24 cellular contexts compared by ENCODE assay signal in the genomic region with DNA sequence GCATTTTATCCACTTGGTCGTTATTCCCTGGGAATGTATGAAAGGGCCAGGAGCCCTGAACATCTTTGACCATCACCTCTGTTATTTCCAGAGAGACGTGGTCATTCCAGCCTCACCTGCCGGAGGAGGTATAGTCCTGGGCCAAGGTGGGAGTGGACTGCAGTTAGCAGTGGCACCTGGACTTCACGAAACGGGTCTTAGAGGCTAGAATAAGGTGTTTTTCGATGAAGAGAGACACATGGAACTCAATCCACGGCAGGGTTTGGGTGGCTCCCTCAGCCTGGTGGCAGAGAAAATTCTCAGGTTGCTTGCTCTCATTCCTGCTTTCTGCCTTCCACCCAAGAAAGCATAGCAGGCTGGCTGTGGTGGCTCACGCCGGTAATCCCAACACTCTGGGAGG. TPM values are rescaled to one million over a fixed set of nuclear protein-coding genes. Genes with fewer than 3 reads are reported as not detected.
DNase-seq lines count a peak whose midpoint lies in the region; ATAC-seq and TF ChIP-seq lines count a peak whose summit lies in the region.
"Had no signal": no experiment of that assay in that cellular context is flagged by ENCODE, and none has a peak within 500 bp of the region (broad histone marks: within the 10 kb centered on the region; RNA-seq: fewer than 3 reads in every experiment).

No MANE protein-coding gene starts in this region.

- 95 to 96% methylated on average over 6 to 9 of the region's 9 CpGs for WGBS in endodermal cell (ENCODE audit: insufficient coverage in 1 of 2, insufficient read length in 1 of 2), 2 experiments

- H3K36me3 ChIP-seq in endodermal cell (ENCODE audit: control insufficient read depth, insufficient read depth, low read length) (no peaks in the 10 kb centered on the region), vagina (no peaks in the 10 kb centered on the region), GM23338 (ENCODE audit: insufficient read depth) (no peaks in the 10 kb centered on the region)
- H3K36me3 ChIP-seq: BE2C, BLaER1 had no signal

- H3K4me3 ChIP-seq in endodermal cell (ENCODE audit: low read length) (no peak overlapping the region), vagina (no peak overlapping the region), GM23338 (no peak overlapping the region)
- H3K4me3 ChIP-seq: BLaER1, GM12878 had no signal

- H3K27me3 Mint-ChIP-seq in WTC11 (ENCODE audit: low read depth), result no peaks in the 10 kb centered on the region
- H3K27me3 Mint-ChIP-seq in endodermal cell (ENCODE audit: insufficient read depth), result peaks cover 14% of the 10 kb centered on the region
- peaks cover 2% of the 10 kb centered on the region for H3K27me3 Mint-ChIP-seq in GM23338 (ENCODE audit: insufficient read depth, low read depth, poor library complexity)

- ATAC-seq in WTC11 (no peak), GM23338 (no peak)
- ATAC-seq: GM12878 had no signal

- H3F3A ChIP-seq in GM23338 (replicated peaks; ENCODE audit: low read depth), result no peaks in the 10 kb centered on the region

- H3K9me2 ChIP-seq in GM23338 (ENCODE audit: insufficient read depth), result 0 out of 2 replicates have a peak, but pooled peaks cover 3% of the 10 kb centered on the region

- POLR2A ChIA-PET in WTC11 (lab: Charles Lee), result no interaction called here

- TF ChIP-seq POLR2A in erythroblast (IDR thresholded peaks at IDR 0.05; ENCODE audit: low read length) (no peak), vagina (IDR thresholded peaks at IDR 0.05) (no peak)

- H3K4me1 Mint-ChIP-seq in WTC11, result peaks cover 34% of the 10 kb centered on the region
- H3K4me1 Mint-ChIP-seq in endodermal cell, result no peaks in the 10 kb centered on the region
- peaks cover 30% of the 10 kb centered on the region for H3K4me1 Mint-ChIP-seq in GM23338
- H3K4me1 Mint-ChIP-seq: CD14-positive monocyte; CD4-positive, alpha-beta memory T cell; CD4-positive, CD25-positive, alpha-beta regulatory T cell; CD8-positive, alpha-beta memory T cell had no signal

- H3K9me3 Mint-ChIP-seq in WTC11, result no peaks in the 10 kb centered on the region
- no peaks in the 10 kb centered on the region for H3K9me3 Mint-ChIP-seq in endodermal cell
- no peaks in the 10 kb centered on the region for H3K9me3 Mint-ChIP-seq in GM23338
- H3K9me3 Mint-ChIP-seq: CD14-positive monocyte; CD4-positive, alpha-beta memory T cell; CD4-positive, CD25-positive, alpha-beta regulatory T cell; CD8-positive, alpha-beta memory T cell had no signal

- TF ChIP-seq CTCF in WTC11 (IDR thresholded peaks at IDR 0.05) (no peak), endodermal cell (conservative IDR thresholded peaks at IDR 0.05) (no peak), vagina (IDR thresholded peaks at IDR 0.05) (no peak), GM23338 (conservative IDR thresholded peaks at IDR 0.05; ENCODE audit: low read depth in 2 of 2) (no peak)

- H3K27ac ChIP-seq in endodermal cell (ENCODE audit: low read depth, low read length) (no peak overlapping the region), vagina (no peak overlapping the region), GM23338 (ENCODE audit: low read depth) (no peak overlapping the region)
- H3K27ac ChIP-seq: BLaER1 had no signal

- no peaks in the 10 kb centered on the region for H4K20me1 ChIP-seq in GM23338 (replicated peaks; ENCODE audit: insufficient read depth)
- H4K20me1 ChIP-seq: BLaER1 had no signal

- H3K27me3 ChIP-seq in endodermal cell (ENCODE audit: control insufficient read depth, insufficient read depth, low read length, poor library complexity, severe bottlenecking), result peaks cover 30% of the 10 kb centered on the region
- H3K27me3 ChIP-seq in vagina, result no peaks in the 10 kb centered on the region
- H3K27me3 ChIP-seq in GM23338 (ENCODE audit: insufficient read depth), result no peaks in the 10 kb centered on the region
- H3K27me3 ChIP-seq: BLaER1 had no signal

- H3K27ac Mint-ChIP-seq in WTC11, result no peak overlapping the region
- H3K27ac Mint-ChIP-seq in endodermal cell, result no peak overlapping the region
- no peak overlapping the region for H3K27ac Mint-ChIP-seq in GM23338
- H3K27ac Mint-ChIP-seq: CD14-positive monocyte; CD4-positive, CD25-positive, alpha-beta regulatory T cell; CD8-positive, alpha-beta memory T cell had no signal

- no peak overlapping the region for H2AFZ ChIP-seq in GM23338

- no peak overlapping the region for H3K4me2 ChIP-seq in GM23338
- H3K4me2 ChIP-seq: BLaER1 had no signal

- H3K9me3 ChIP-seq in endodermal cell (ENCODE audit: control insufficient read depth, low read length) (no peaks in the 10 kb centered on the region), vagina (no peaks in the 10 kb centered on the region)
- H3K9me3 ChIP-seq: BE2C, BLaER1 had no signal

- H3K4me1 ChIP-seq in endodermal cell (ENCODE audit: control insufficient read depth, insufficient read depth, low read length), result no peaks in the 10 kb centered on the region
- H3K4me1 ChIP-seq in vagina, result no peaks in the 10 kb centered on the region
- peaks cover 21% of the 10 kb centered on the region for H3K4me1 ChIP-seq in GM23338 (ENCODE audit: insufficient read depth)
- H3K4me1 ChIP-seq: BE2C had no signal

- intact Hi-C loops in vagina (cut with DNase I), result no loop called here

- CTCF ChIA-PET in WTC11 (lab: Charles Lee), result no interaction called here

- H3K4me3 Mint-ChIP-seq in WTC11 (no peak overlapping the region), endodermal cell (no peak overlapping the region), GM23338 (no peak overlapping the region)
- H3K4me3 Mint-ChIP-seq: CD14-positive monocyte; CD4-positive, alpha-beta memory T cell; CD4-positive, CD25-positive, alpha-beta regulatory T cell; CD8-positive, alpha-beta memory T cell had no signal

- no peaks in the 10 kb centered on the region for H3K79me2 ChIP-seq in GM23338 (replicated peaks; ENCODE audit: insufficient read depth)

- H3K36me3 Mint-ChIP-seq in WTC11 (no peaks in the 10 kb centered on the region), endodermal cell (ENCODE audit: low read depth) (no peaks in the 10 kb centered on the region), GM23338 (ENCODE audit: low read depth) (no peaks in the 10 kb centered on the region)
- H3K36me3 Mint-ChIP-seq: CD14-positive monocyte; CD4-positive, alpha-beta memory T cell; CD4-positive, CD25-positive, alpha-beta regulatory T cell; CD8-positive, alpha-beta memory T cell had no signal

- H3K9ac ChIP-seq in endodermal cell (ENCODE audit: extremely low read depth, low read length, poor library complexity, severe bottlenecking), result no peak overlapping the region
- H3K9ac ChIP-seq: BLaER1 had no signal

- DNase-seq in WTC11 (ENCODE audit: low spot score) (no peak), endodermal cell (peak; percentile 47), islet precursor cell (peak; percentile 37), erythroblast (lab: John Stamatoyannopoulos, UW) (no peak), vagina (ENCODE audit: extremely low spot score in 2 of 2) (no peak), GM23338 (ENCODE audit: low spot score) (no peak)
- DNase-seq: 8988T; ACHN; BE2C; C1 segment of cervical spinal cord; CD4-positive, alpha-beta memory T cell; CD4-positive, CD25-positive, alpha-beta regulatory T cell; CD8-positive, alpha-beta memory T cell; COR-L47; DMS 273 treated with DMSO at 0.1 percent for 48 hours; DMS153; DMS53; DMS79; DND-41; EL; GDM1 had no signal

TF ChIP-seq in WTC11, 78 proteins besides CTCF, POLR2A, EP300 and RAD21 (continues in another document):
- no peak for TF ChIP-seq TCF7 (CRISPR knock-in tag; IDR thresholded peaks at IDR 0.05; ENCODE audit: low read depth)
- no peak for TF ChIP-seq ZNF138 (CRISPR knock-in tag; conservative IDR thresholded peaks at IDR 0.05)

TF ChIP-seq in GM23338, 12 proteins besides CTCF, POLR2A, EP300 and RAD21 (continues in another document):
- TF ChIP-seq JUNB (IDR thresholded peaks at IDR 0.05; ENCODE audit: unreplicated experiment), result no peak
- TF ChIP-seq EZH2 (IDR thresholded peaks at IDR 0.05; ENCODE audit: low read depth, unreplicated experiment), result no peak
- TF ChIP-seq, protein P1, sequence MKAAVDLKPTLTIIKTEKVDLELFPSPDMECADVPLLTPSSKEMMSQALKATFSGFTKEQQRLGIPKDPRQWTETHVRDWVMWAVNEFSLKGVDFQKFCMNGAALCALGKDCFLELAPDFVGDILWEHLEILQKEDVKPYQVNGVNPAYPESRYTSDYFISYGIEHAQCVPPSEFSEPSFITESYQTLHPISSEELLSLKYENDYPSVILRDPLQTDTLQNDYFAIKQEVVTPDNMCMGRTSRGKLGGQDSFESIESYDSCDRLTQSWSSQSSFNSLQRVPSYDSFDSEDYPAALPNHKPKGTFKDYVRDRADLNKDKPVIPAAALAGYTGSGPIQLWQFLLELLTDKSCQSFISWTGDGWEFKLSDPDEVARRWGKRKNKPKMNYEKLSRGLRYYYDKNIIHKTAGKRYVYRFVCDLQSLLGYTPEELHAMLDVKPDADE (IDR thresholded peaks at IDR 0.05), result no peak
- TF ChIP-seq CREB1 (CRISPR knock-in tag; IDR thresholded peaks at IDR 0.05; ENCODE audit: low read depth), result no peak

RNA-seq across cellular contexts. Expression of a gene that starts 48.0 kb away (rescaled TPM):
- 1.0 to 1.2 TPM (median 1.1 TPM) in 3 replicates for total RNA-seq in WTC11 (2021)
- total RNA-seq in endodermal cell, result under 1 TPM; 0.62 to 0.71 TPM
- 5.8 TPM for polyA plus RNA-seq in endodermal cell (2013, experiment 1 of 2)
- 6.0 TPM for polyA plus RNA-seq in endodermal cell (2013, experiment 2 of 2)
- total RNA-seq in vagina, result 3.2 TPM
- 2.8 and 3.1 TPM in 2 replicates for total RNA-seq in GM23338 (2014; rRNA removed; shearing (Covaris generic))
- polyA plus RNA-seq in GM23338 (2016; fragmentation: Nextera tagmentation; extraction: Ambion mirVana), result 0.56 and 0.84 TPM in 2 replicates
- total RNA-seq: CD4-positive, alpha-beta memory T cell; CD8-positive, alpha-beta memory T cell had no signal
- polyA plus RNA-seq: CD14-positive monocyte; CD4-positive, CD25-positive, alpha-beta regulatory T cell; CD8-positive, alpha-beta memory T cell had no signal

Comparison
In these comparisons a context has a peak if more than half of its experiments do, and no peak if none do; other contexts are left out.
1. DNase-seq: peak in endodermal cell (single experiment) and islet precursor cell (single experiment); none in WTC11 (single experiment), erythroblast (0 of 2), vagina (0 of 2) and GM23338 (single experiment).